Comparison of ENCODE assay signal across 32 cellular contexts in the genomic region with DNA sequence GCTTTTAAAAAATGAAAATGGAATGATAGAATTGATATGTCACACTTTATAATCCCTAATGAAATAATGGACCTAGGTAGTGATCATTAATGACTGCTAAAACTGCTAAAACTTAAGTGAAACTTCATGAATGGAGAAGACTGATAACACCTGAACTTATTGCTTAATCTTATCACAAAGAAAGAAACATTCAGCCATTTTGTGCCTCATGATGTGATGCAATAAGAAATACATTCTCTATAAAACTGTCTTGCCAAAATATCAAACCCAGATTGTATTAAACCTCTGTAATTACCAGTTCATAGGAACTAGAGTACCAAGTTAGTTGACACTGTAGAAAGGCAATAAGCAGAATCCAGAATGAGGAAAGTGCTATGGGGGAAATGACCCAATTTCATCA. TPM values are rescaled to one million over a fixed set of nuclear protein-coding genes. Genes with fewer than 3 reads are reported as not detected.
"Had no signal": no experiment of that assay in that cellular context is flagged by ENCODE, and none has a peak within 500 bp of the region (broad histone marks: within the 10 kb centered on the region; RNA-seq: fewer than 3 reads in every experiment).

No MANE protein-coding gene starts in this region.

- H3K4me3 ChIP-seq: gastrocnemius medialis, heart left ventricle had no signal

- H3K4me3 Mint-ChIP-seq: activated CD4-positive, alpha-beta memory T cell treated with anti-CD3 and anti-CD28 coated beads, Interleukin-2, amount 10 ng/mL, durations not matched to agents 7 days and 5 days; activated CD4-positive, alpha-beta T cell treated with anti-CD3 and anti-CD28 coated beads, Interleukin-2, amount 10 ng/mL, durations not matched to agents 7 days and 5 days; activated naive CD4-positive, alpha-beta T cell treated with anti-CD3 and anti-CD28 coated beads, Interleukin-2, amount 10 ng/mL, durations not matched to agents 7 days and 5 days; activated naive CD8-positive, alpha-beta T cell treated with anti-CD3 and anti-CD28 coated beads, Interleukin-2, amount 10 ng/mL, durations not matched to agents 7 days and 5 days; activated T-cell treated with anti-CD3 and anti-CD28 coated beads, Interleukin-2, amount 50 U/mL, for 24 hours; activated T-cell treated with anti-CD3 and anti-CD28 coated beads, Interleukin-2, amount 50 U/mL, for 72 hours; effector memory CD8-positive, alpha-beta T cell; WTC11 had no signal

- H3K27me3 Mint-ChIP-seq: activated CD4-positive, alpha-beta memory T cell treated with anti-CD3 and anti-CD28 coated beads, Interleukin-2, amount 10 ng/mL, durations not matched to agents 7 days and 5 days; activated CD4-positive, alpha-beta T cell treated with anti-CD3 and anti-CD28 coated beads, Interleukin-2, amount 10 ng/mL, durations not matched to agents 7 days and 5 days; activated naive CD4-positive, alpha-beta T cell treated with anti-CD3 and anti-CD28 coated beads, Interleukin-2, amount 10 ng/mL, durations not matched to agents 7 days and 5 days; activated naive CD8-positive, alpha-beta T cell treated with anti-CD3 and anti-CD28 coated beads, Interleukin-2, amount 10 ng/mL, durations not matched to agents 7 days and 5 days; activated T-cell treated with anti-CD3 and anti-CD28 coated beads, Interleukin-2, amount 50 U/mL, for 24 hours; effector memory CD8-positive, alpha-beta T cell had no signal

- H3K36me3 ChIP-seq: gastrocnemius medialis, heart left ventricle had no signal

- FAIRE-seq: astrocyte had no signal

- H3K27ac Mint-ChIP-seq: activated CD4-positive, alpha-beta memory T cell treated with anti-CD3 and anti-CD28 coated beads, Interleukin-2, amount 10 ng/mL, durations not matched to agents 7 days and 5 days; activated CD4-positive, alpha-beta T cell treated with anti-CD3 and anti-CD28 coated beads, Interleukin-2, amount 10 ng/mL, durations not matched to agents 7 days and 5 days; activated naive CD4-positive, alpha-beta T cell treated with anti-CD3 and anti-CD28 coated beads, Interleukin-2, amount 10 ng/mL, durations not matched to agents 7 days and 5 days; activated naive CD4-positive, alpha-beta T cell treated with anti-CD3 and anti-CD28 coated beads, Interleukin-2, amount 50 U/mL, for 72 hours; activated naive CD8-positive, alpha-beta T cell treated with anti-CD3 and anti-CD28 coated beads, Interleukin-2, amount 10 ng/mL, durations not matched to agents 7 days and 5 days; activated T-cell treated with anti-CD3 and anti-CD28 coated beads, Interleukin-2, amount 50 U/mL, for 24 hours; activated T-cell treated with anti-CD3 and anti-CD28 coated beads, Interleukin-2, amount 50 U/mL, for 72 hours; effector memory CD8-positive, alpha-beta T cell; WTC11 had no signal

- DNase-seq: activated CD4-positive, alpha-beta memory T cell treated with anti-CD3 and anti-CD28 coated beads, Interleukin-2, amount 10 ng/mL, durations not matched to agents 7 days and 5 days; activated CD4-positive, alpha-beta T cell treated with anti-CD3 and anti-CD28 coated beads for 1 hour; activated CD4-positive, alpha-beta T cell treated with anti-CD3 and anti-CD28 coated beads for 4 hours; activated CD4-positive, alpha-beta T cell treated with anti-CD3 and anti-CD28 coated beads, Interleukin-2, amount 10 ng/mL, durations not matched to agents 7 days and 5 days; activated CD4-positive, alpha-beta T cell treated with anti-CD3 and anti-CD28 coated beads, Interleukin-2, amount 50 U/mL, for 4 hours; activated CD8-positive, alpha-beta memory T cell treated with anti-CD3 and anti-CD28 coated beads, Interleukin-2, amount 50 U/mL, for 48 hours; activated gamma-delta T cell; activated naive CD4-positive, alpha-beta T cell; activated naive CD4-positive, alpha-beta T cell treated with anti-CD3 and anti-CD28 coated beads, Interleukin-2, amount 10 ng/mL, durations not matched to agents 7 days and 5 days; activated naive CD8-positive, alpha-beta T cell treated with anti-CD3 and anti-CD28 coated beads, Interleukin-2, amount 10 ng/mL, durations not matched to agents 7 days and 5 days; activated T-cell treated with anti-CD3 and anti-CD28 coated beads for 4 hours; activated T-cell treated with anti-CD3 and anti-CD28 coated beads, Interleukin-2, amount 50 U/mL, for 24 hours; activated T-cell treated with anti-CD3 and anti-CD28 coated beads, Interleukin-2, amount 50 U/mL, for 72 hours; amniotic stem cell; anterior cingulate cortex; caudate nucleus; cortex of kidney; dermis blood vessel endothelial cell; effector CD4-positive, alpha-beta T cell; effector memory CD8-positive, alpha-beta T cell; foreskin keratinocyte; gastrocnemius medialis; glutamatergic neuron; heart left ventricle; T-helper 2 cell had no signal

- H3K27ac ChIP-seq: epithelial cell of prostate, foreskin keratinocyte, gastrocnemius medialis, heart left ventricle, VCaP had no signal

- H3K4me1 Mint-ChIP-seq: activated CD4-positive, alpha-beta memory T cell treated with anti-CD3 and anti-CD28 coated beads, Interleukin-2, amount 10 ng/mL, durations not matched to agents 7 days and 5 days; activated CD4-positive, alpha-beta T cell treated with anti-CD3 and anti-CD28 coated beads, Interleukin-2, amount 10 ng/mL, durations not matched to agents 7 days and 5 days; activated naive CD4-positive, alpha-beta T cell treated with anti-CD3 and anti-CD28 coated beads, Interleukin-2, amount 10 ng/mL, durations not matched to agents 7 days and 5 days; activated naive CD8-positive, alpha-beta T cell treated with anti-CD3 and anti-CD28 coated beads, Interleukin-2, amount 10 ng/mL, durations not matched to agents 7 days and 5 days had no signal

- H3K27me3 ChIP-seq: foreskin keratinocyte, gastrocnemius medialis, heart left ventricle had no signal

- H3K4me1 ChIP-seq: foreskin keratinocyte, gastrocnemius medialis had no signal

- ATAC-seq: activated naive CD4-positive, alpha-beta T cell treated with anti-CD3 and anti-CD28 coated beads, Interleukin-2, amount 50 U/mL, for 72 hours; activated T-cell treated with anti-CD3 and anti-CD28 coated beads, Interleukin-2, amount 50 U/mL, for 72 hours; effector memory CD8-positive, alpha-beta T cell; esophagus mucosa; foreskin keratinocyte; gastrocnemius medialis; heart left ventricle; WTC11 had no signal

RNA-seq across cellular contexts. Expression of a gene that starts 54.4 kb away (rescaled TPM):
- total RNA-seq: activated CD4-positive, alpha-beta memory T cell treated with anti-CD3 and anti-CD28 coated beads, Interleukin-2, amount 10 ng/mL, durations not matched to agents 7 days and 5 days; activated CD4-positive, alpha-beta T cell treated with anti-CD3 and anti-CD28 coated beads, Interleukin-2, amount 10 ng/mL, durations not matched to agents 7 days and 5 days; activated naive CD4-positive, alpha-beta T cell treated with anti-CD3 and anti-CD28 coated beads, Interleukin-2, amount 50 U/mL, for 72 hours; activated naive CD8-positive, alpha-beta T cell treated with anti-CD3 and anti-CD28 coated beads, Interleukin-2, amount 10 ng/mL, durations not matched to agents 7 days and 5 days; activated T-cell treated with anti-CD3 and anti-CD28 coated beads, Interleukin-2, amount 50 U/mL, for 72 hours; astrocyte; dermis blood vessel endothelial cell; esophagus mucosa; foreskin keratinocyte; gastrocnemius medialis; T-helper 1 cell treated with Interleukin-12 subunit alpha and Interleukin-12 subunit beta and Interleukin-4 antibody, amounts not matched to agents 30 ng/mL and 1 ng/mL, for 36 hours; WTC11 had no signal
- polyA plus RNA-seq: foreskin keratinocyte had no signal
